1 cellular context compared by ENCODE assay signal in the genomic region with DNA sequence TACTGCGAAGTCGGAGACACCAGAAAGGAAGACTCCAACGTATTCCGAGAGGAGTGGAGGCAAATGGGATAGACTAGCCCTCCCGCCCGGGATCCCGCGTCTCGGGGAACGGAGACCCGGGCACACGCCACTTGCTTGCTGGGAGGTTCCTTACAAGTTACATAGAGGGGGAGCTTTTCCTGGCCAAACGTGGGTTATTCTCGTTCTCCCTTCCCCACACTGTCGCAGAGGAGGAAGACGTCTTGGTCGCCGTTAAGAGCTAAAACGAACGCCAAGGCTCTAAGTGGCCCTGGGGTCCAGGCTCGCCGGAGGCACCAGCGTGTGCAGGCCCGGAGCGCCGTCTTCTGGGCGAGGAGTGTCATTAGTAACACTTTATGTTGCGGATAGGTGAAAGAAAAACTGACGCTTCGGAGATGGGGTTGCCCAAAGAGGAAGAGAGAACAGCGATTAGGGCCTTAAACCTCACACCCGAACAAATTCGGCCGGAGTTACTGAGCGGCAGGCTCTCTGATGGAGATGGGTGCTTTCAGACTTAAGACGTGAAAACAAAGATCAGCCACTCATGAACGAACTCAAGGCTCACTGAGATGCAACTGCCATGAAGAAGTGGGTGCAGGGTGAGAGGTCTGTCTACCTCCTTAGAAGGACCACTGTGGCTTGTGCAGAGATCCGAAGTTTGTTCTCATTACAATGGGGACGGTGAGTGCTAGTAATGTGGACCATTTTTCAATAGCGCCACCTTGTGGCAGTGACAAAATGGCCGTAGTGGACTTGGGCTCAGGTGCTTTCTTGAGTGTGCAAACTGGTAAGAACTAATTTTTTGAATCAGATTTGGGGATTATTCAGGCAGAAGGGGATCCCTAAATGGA.
A peak's percentile ranks its signal among the peaks of the same experiment; 100 is the strongest.
TF ChIP-seq lines count a peak whose summit lies in the region.

No MANE protein-coding gene starts in this region.

TF ChIP-seq in K562, 482 proteins besides CTCF, POLR2A, EP300 and RAD21 (continued from another document and continues in another):
- TF ChIP-seq, protein P1, sequence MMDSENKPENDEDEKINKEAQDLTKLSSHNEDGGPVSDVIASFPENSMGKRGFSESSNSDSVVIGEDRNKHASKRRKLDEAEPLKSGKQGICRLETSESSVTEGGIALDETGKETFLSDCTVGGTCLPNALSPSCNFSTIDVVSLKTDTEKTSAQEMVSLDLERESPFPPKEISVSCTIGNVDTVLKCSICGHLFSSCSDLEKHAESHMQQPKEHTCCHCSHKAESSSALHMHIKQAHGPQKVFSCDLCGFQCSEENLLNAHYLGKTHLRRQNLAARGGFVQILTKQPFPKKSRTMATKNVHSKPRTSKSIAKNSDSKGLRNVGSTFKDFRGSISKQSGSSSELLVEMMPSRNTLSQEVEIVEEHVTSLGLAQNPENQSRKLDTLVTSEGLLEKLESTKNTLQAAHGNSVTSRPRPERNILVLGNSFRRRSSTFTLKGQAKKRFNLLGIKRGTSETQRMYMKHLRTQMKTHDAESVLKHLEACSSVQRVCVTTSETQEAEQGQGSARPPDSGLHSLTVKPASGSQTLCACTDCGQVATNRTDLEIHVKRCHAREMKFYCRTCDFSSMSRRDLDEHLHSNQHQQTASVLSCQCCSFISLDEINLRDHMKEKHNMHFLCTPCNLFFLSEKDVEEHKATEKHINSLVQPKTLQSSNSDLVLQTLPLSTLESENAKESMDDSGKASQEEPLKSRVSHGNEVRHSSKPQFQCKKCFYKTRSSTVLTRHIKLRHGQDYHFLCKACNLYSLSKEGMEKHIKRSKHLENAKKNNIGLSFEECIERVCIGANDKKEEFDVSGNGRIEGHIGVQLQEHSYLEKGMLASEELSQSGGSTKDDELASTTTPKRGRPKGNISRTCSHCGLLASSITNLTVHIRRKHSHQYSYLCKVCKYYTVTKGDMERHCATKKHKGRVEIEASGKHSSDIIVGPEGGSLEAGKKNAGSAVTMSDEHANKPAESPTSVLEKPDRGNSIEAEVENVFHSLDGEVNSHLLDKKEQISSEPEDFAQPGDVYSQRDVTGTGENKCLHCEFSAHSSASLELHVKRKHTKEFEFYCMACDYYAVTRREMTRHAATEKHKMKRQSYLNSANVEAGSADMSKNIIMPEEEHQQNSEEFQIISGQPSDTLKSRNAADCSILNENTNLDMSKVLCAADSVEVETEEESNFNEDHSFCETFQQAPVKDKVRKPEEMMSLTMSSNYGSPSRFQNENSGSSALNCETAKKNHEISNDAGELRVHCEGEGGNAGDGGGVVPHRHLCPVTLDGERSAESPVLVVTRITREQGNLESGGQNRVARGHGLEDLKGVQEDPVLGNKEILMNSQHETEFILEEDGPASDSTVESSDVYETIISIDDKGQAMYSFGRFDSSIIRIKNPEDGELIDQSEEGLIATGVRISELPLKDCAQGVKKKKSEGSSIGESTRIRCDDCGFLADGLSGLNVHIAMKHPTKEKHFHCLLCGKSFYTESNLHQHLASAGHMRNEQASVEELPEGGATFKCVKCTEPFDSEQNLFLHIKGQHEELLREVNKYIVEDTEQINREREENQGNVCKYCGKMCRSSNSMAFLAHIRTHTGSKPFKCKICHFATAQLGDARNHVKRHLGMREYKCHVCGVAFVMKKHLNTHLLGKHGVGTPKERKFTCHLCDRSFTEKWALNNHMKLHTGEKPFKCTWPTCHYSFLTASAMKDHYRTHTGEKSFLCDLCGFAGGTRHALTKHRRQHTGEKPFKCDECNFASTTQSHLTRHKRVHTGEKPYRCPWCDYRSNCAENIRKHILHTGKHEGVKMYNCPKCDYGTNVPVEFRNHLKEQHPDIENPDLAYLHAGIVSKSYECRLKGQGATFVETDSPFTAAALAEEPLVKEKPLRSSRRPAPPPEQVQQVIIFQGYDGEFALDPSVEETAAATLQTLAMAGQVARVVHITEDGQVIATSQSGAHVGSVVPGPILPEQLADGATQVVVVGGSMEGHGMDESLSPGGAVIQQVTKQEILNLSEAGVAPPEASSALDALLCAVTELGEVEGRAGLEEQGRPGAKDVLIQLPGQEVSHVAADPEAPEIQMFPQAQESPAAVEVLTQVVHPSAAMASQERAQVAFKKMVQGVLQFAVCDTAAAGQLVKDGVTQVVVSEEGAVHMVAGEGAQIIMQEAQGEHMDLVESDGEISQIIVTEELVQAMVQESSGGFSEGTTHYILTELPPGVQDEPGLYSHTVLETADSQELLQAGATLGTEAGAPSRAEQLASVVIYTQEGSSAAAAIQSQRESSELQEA (IDR thresholded peaks at IDR 0.05; ENCODE audit: low read depth) = no peak
- TF ChIP-seq DPF2 (IDR thresholded peaks at IDR 0.05) (peak; percentile 69), NCOR1 (IDR thresholded peaks at IDR 0.05) (no peak), KAT7 (CRISPR knock-in tag; IDR thresholded peaks at IDR 0.05; ENCODE audit: borderline replicate concordance) (no peak; the same call in 1 of the 2 replicates), ZKSCAN1 (IDR thresholded peaks at IDR 0.05; ENCODE audit: low read depth, low read length) (no peak), ZNF764 (CRISPR knock-in tag; IDR thresholded peaks at IDR 0.05; ENCODE audit: low read depth) (no peak), ZBTB8A (IDR thresholded peaks at IDR 0.05; ENCODE audit: partially characterized antibody) (no peak), ZNF347 (CRISPR knock-in tag; IDR thresholded peaks at IDR 0.05; ENCODE audit: low read depth) (no peak), PPARD (CRISPR knock-in tag; IDR thresholded peaks at IDR 0.05) (no peak), TARDBP (IDR thresholded peaks at IDR 0.05) (no peak), PTRF (tag; IDR thresholded peaks at IDR 0.05) (no peak), BRCA1 (IDR thresholded peaks at IDR 0.05) (no peak), BRCA1 (CRISPR knock-in tag; IDR thresholded peaks at IDR 0.05) (no peak), ZNF253 (CRISPR knock-in tag; conservative IDR thresholded peaks at IDR 0.05) (no peak), SMARCB1 (IDR thresholded peaks at IDR 0.05; ENCODE audit: insufficient read length, low read depth) (no peak), ZNF212 (CRISPR knock-in tag; IDR thresholded peaks at IDR 0.05) (no peak), ZNF830 (CRISPR knock-in tag; IDR thresholded peaks at IDR 0.05) (no peak), ASH1L (IDR thresholded peaks at IDR 0.05; ENCODE audit: borderline replicate concordance, low read depth, partially characterized antibody) (no peak), STAT5B (CRISPR knock-in tag; IDR thresholded peaks at IDR 0.05) (no peak), MBD2 (IDR thresholded peaks at IDR 0.05; ENCODE audit: borderline replicate concordance, low read depth) (no peak), ZBTB7A (IDR thresholded peaks at IDR 0.05; ENCODE audit: borderline replicate concordance, control insufficient read depth, low read depth, low read length) (peak; percentile 54; the same call in 1 of the 2 replicates), RB1 (IDR thresholded peaks at IDR 0.05; ENCODE audit: low read depth) (peak; percentile 42; the same call in 1 of the 2 replicates), KLF6 (CRISPR knock-in tag; IDR thresholded peaks at IDR 0.05; ENCODE audit: borderline replicate concordance) (no peak), ZNF134 (CRISPR knock-in tag; conservative IDR thresholded peaks at IDR 0.05) (0 out of 2 replicates have a peak, but pooled peaks have one; percentile 2), ZNF586 (CRISPR knock-in tag; conservative IDR thresholded peaks at IDR 0.05) (no peak), CBX1 (IDR thresholded peaks at IDR 0.05; ENCODE audit: low read depth) (0 out of 2 replicates have a peak, but pooled peaks have one; percentile 40), FOXJ2 (tag; IDR thresholded peaks at IDR 0.05) (no peak), ZNF431 (CRISPR knock-in tag; IDR thresholded peaks at IDR 0.05) (peak; percentile 50; the same call in 1 of the 2 replicates), HMG20B (CRISPR knock-in tag; IDR thresholded peaks at IDR 0.05) (no peak), KHSRP (IDR thresholded peaks at IDR 0.05) (no peak), NONO (IDR thresholded peaks at IDR 0.05; ENCODE audit: low read depth in 2 of 2, low read length in 1 of 2) (peak in 1 of 2 experiments; percentile 33; a peak in 1 of 4 replicates), HLTF (IDR thresholded peaks at IDR 0.05) (no peak), ZFP36 (IDR thresholded peaks at IDR 0.05; ENCODE audit: low read depth, low read length, partially characterized antibody) (no peak), ZFP30 (CRISPR knock-in tag; IDR thresholded peaks at IDR 0.05; ENCODE audit: borderline replicate concordance) (no peak), ZC3H11A (IDR thresholded peaks at IDR 0.05; ENCODE audit: low read depth, low read length) (no peak), RBM25 (IDR thresholded peaks at IDR 0.05; ENCODE audit: low read depth, low read length, severe bottlenecking) (no peak), MAFK (IDR thresholded peaks at IDR 0.05; ENCODE audit: low read length) (no peak)
- TF ChIP-seq, protein P2, sequence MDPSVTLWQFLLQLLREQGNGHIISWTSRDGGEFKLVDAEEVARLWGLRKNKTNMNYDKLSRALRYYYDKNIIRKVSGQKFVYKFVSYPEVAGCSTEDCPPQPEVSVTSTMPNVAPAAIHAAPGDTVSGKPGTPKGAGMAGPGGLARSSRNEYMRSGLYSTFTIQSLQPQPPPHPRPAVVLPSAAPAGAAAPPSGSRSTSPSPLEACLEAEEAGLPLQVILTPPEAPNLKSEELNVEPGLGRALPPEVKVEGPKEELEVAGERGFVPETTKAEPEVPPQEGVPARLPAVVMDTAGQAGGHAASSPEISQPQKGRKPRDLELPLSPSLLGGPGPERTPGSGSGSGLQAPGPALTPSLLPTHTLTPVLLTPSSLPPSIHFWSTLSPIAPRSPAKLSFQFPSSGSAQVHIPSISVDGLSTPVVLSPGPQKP (CRISPR knock-in tag; IDR thresholded peaks at IDR 0.05) = no peak
- TF ChIP-seq, protein P3, sequence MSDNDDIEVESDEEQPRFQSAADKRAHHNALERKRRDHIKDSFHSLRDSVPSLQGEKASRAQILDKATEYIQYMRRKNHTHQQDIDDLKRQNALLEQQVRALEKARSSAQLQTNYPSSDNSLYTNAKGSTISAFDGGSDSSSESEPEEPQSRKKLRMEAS (CRISPR knock-in tag; IDR thresholded peaks at IDR 0.05) = peak; percentile 66; the same call in 1 of the 2 replicates
- TF ChIP-seq, protein P4, sequence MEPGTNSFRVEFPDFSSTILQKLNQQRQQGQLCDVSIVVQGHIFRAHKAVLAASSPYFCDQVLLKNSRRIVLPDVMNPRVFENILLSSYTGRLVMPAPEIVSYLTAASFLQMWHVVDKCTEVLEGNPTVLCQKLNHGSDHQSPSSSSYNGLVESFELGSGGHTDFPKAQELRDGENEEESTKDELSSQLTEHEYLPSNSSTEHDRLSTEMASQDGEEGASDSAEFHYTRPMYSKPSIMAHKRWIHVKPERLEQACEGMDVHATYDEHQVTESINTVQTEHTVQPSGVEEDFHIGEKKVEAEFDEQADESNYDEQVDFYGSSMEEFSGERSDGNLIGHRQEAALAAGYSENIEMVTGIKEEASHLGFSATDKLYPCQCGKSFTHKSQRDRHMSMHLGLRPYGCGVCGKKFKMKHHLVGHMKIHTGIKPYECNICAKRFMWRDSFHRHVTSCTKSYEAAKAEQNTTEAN (CRISPR knock-in tag; IDR thresholded peaks at IDR 0.05) = 0 out of 2 replicates have a peak, but pooled peaks have one; percentile 26
- TF ChIP-seq, protein P5, sequence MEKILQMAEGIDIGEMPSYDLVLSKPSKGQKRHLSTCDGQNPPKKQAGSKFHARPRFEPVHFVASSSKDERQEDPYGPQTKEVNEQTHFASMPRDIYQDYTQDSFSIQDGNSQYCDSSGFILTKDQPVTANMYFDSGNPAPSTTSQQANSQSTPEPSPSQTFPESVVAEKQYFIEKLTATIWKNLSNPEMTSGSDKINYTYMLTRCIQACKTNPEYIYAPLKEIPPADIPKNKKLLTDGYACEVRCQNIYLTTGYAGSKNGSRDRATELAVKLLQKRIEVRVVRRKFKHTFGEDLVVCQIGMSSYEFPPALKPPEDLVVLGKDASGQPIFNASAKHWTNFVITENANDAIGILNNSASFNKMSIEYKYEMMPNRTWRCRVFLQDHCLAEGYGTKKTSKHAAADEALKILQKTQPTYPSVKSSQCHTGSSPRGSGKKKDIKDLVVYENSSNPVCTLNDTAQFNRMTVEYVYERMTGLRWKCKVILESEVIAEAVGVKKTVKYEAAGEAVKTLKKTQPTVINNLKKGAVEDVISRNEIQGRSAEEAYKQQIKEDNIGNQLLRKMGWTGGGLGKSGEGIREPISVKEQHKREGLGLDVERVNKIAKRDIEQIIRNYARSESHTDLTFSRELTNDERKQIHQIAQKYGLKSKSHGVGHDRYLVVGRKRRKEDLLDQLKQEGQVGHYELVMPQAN (IDR thresholded peaks at IDR 0.05; ENCODE audit: borderline replicate concordance) = 0 out of 2 replicates have a peak, but pooled peaks have one; percentile 25
- TF ChIP-seq, protein P6, sequence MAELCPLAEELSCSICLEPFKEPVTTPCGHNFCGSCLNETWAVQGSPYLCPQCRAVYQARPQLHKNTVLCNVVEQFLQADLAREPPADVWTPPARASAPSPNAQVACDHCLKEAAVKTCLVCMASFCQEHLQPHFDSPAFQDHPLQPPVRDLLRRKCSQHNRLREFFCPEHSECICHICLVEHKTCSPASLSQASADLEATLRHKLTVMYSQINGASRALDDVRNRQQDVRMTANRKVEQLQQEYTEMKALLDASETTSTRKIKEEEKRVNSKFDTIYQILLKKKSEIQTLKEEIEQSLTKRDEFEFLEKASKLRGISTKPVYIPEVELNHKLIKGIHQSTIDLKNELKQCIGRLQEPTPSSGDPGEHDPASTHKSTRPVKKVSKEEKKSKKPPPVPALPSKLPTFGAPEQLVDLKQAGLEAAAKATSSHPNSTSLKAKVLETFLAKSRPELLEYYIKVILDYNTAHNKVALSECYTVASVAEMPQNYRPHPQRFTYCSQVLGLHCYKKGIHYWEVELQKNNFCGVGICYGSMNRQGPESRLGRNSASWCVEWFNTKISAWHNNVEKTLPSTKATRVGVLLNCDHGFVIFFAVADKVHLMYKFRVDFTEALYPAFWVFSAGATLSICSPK (IDR thresholded peaks at IDR 0.05; ENCODE audit: borderline replicate concordance) = no peak; the same call in 1 of the 2 replicates
- TF ChIP-seq, protein P7, sequence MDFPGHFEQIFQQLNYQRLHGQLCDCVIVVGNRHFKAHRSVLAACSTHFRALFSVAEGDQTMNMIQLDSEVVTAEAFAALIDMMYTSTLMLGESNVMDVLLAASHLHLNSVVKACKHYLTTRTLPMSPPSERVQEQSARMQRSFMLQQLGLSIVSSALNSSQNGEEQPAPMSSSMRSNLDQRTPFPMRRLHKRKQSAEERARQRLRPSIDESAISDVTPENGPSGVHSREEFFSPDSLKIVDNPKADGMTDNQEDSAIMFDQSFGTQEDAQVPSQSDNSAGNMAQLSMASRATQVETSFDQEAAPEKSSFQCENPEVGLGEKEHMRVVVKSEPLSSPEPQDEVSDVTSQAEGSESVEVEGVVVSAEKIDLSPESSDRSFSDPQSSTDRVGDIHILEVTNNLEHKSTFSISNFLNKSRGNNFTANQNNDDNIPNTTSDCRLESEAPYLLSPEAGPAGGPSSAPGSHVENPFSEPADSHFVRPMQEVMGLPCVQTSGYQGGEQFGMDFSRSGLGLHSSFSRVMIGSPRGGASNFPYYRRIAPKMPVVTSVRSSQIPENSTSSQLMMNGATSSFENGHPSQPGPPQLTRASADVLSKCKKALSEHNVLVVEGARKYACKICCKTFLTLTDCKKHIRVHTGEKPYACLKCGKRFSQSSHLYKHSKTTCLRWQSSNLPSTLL (IDR thresholded peaks at IDR 0.05) = no peak
- TF ChIP-seq, protein P8, sequence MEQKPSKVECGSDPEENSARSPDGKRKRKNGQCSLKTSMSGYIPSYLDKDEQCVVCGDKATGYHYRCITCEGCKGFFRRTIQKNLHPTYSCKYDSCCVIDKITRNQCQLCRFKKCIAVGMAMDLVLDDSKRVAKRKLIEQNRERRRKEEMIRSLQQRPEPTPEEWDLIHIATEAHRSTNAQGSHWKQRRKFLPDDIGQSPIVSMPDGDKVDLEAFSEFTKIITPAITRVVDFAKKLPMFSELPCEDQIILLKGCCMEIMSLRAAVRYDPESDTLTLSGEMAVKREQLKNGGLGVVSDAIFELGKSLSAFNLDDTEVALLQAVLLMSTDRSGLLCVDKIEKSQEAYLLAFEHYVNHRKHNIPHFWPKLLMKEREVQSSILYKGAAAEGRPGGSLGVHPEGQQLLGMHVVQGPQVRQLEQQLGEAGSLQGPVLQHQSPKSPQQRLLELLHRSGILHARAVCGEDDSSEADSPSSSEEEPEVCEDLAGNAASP (IDR thresholded peaks at IDR 0.05) = no peak
